ENCODE assay signal across 1 cellular context in genomic region chr13:114106991-114107685, GRCh38.
TF ChIP-seq lines count a peak whose summit lies in the region.

No MANE protein-coding gene starts in this region.

TF ChIP-seq in WTC11, 78 proteins besides CTCF, POLR2A, EP300 and RAD21 (continued from another document):
- TF ChIP-seq ZNF532 (CRISPR knock-in tag; IDR thresholded peaks at IDR 0.05; ENCODE audit: borderline replicate concordance) (no peak), GABPB1 (CRISPR knock-in tag; IDR thresholded peaks at IDR 0.05) (no peak), ZNF121 (CRISPR knock-in tag; IDR thresholded peaks at IDR 0.05) (no peak), E2F1 (CRISPR knock-in tag; IDR thresholded peaks at IDR 0.05) (no peak), NFYB (CRISPR knock-in tag; conservative IDR thresholded peaks at IDR 0.05; ENCODE audit: low read depth) (no peak), PREB (CRISPR knock-in tag; IDR thresholded peaks at IDR 0.05; ENCODE audit: borderline replicate concordance) (no peak)
TF ChIP-seq in WTC11: peak in this region for 0.
